In genomic region chr6:50849781-50850180, GRCh38 we compare ENCODE assay signal across 16 cellular contexts. TPM values are rescaled to one million over a fixed set of nuclear protein-coding genes. Genes with fewer than 3 reads are reported as not detected.
DNase-seq lines count a peak whose midpoint lies in the region; ATAC-seq, FAIRE-seq and TF ChIP-seq lines count a peak whose summit lies in the region.
"Had no signal": no experiment of that assay in that cellular context is flagged by ENCODE, and none has a peak within 500 bp of the region (broad histone marks: within the 10 kb centered on the region; RNA-seq: fewer than 3 reads in every experiment).

No MANE protein-coding gene starts in this region.

- no peak for TF ChIP-seq CTCF in VCaP (conservative IDR thresholded peaks at IDR 0.05)
- no peak for TF ChIP-seq CTCF in sigmoid colon (IDR thresholded peaks at IDR 0.05)

- H3K9me3 ChIP-seq in HUES48 (ENCODE audit: control insufficient read depth, insufficient read depth, low read length) (no peaks in the 10 kb centered on the region), iPS-18a (ENCODE audit: control insufficient read depth, low read depth, low read length) (no peaks in the 10 kb centered on the region), sigmoid colon (no peaks in the 10 kb centered on the region)

- H3K27ac ChIP-seq in HUES48 (ENCODE audit: low read depth, low read length) (no peak overlapping the region), VCaP (peak overlapping the region; percentile 58), iPS-18a (ENCODE audit: low read length) (no peak overlapping the region), sigmoid colon (no peak overlapping the region)
- H3K27ac ChIP-seq: epithelial cell of prostate had no signal

- H3K4me1 ChIP-seq in HUES48 (ENCODE audit: control insufficient read depth, insufficient read depth, low read length) (peaks cover 57% of the 10 kb centered on the region), iPS-18a (ENCODE audit: control insufficient read depth, low read depth, low read length) (peaks cover 53% of the 10 kb centered on the region), sigmoid colon (peaks cover 0 to 18% (median 16%) of the 10 kb centered on the region in 4 donors)

- ATAC-seq in HG03342 (IDR thresholded peaks at IDR 0.05; ENCODE audit: unreplicated experiment), result no peak
- ATAC-seq in HG02610 (IDR thresholded peaks at IDR 0.05; ENCODE audit: unreplicated experiment), result no peak
- ATAC-seq: natural killer cell treated with Interleukin-12 subunit alpha and Interleukin-12 subunit beta and Interleukin-15 and Interleukin-18, amount 100 ng/mL, for 72 hours had no signal

- DNase-seq in sigmoid colon (no peak), frontal cortex (ENCODE audit: low spot score in 2 of 2) (no peak)
- DNase-seq: activated T-cell treated with anti-CD3 and anti-CD28 coated beads, Interleukin-2, amount 50 U/mL, for 24 hours; CD8-positive, alpha-beta memory T cell; kidney glomerular epithelial cell; MM.1S; SHP77; stimulated activated naive CD4-positive, alpha-beta T cell treated with Interleukin-2 at 50 U/mL for 16 hours had no signal

- H3K4me3 ChIP-seq in HUES48 (ENCODE audit: low read depth, low read length) (peak overlapping the region; percentile 58), iPS-18a (ENCODE audit: low read length) (peak overlapping the region; percentile 59), sigmoid colon (peak overlapping the region; percentile 1 to 40 (median 21))

- intact Hi-C loops in sigmoid colon (cut with DNase I), result no loop called here

- H3K27me3 ChIP-seq in HUES48 (ENCODE audit: control insufficient read depth, insufficient read depth, low read length) (peaks cover 100% of the 10 kb centered on the region), iPS-18a (ENCODE audit: control insufficient read depth, insufficient read depth, low read length) (peaks cover 100% of the 10 kb centered on the region), sigmoid colon (peaks cover 29 to 80% (median 61%) of the 10 kb centered on the region in 3 donors)

- H3K9ac ChIP-seq in HUES48 (ENCODE audit: low read depth, low read length) (no peak overlapping the region), iPS-18a (ENCODE audit: low read length) (no peak overlapping the region)

- TF ChIP-seq POLR2A in sigmoid colon (IDR thresholded peaks at IDR 0.05), result no peak

- WGBS in sigmoid colon, 2 donors, result 4 to 7% methylated on average over 22 of the region's 22 CpGs

- no peak for FAIRE-seq in frontal cortex (lab: Jason Lieb, UNC)

- no peak for TF ChIP-seq EP300 in sigmoid colon (IDR thresholded peaks at IDR 0.05)

- H3K36me3 ChIP-seq in HUES48 (ENCODE audit: control insufficient read depth, insufficient read depth, low read length) (no peaks in the 10 kb centered on the region), iPS-18a (ENCODE audit: control insufficient read depth, low read depth, low read length) (no peaks in the 10 kb centered on the region), sigmoid colon (no peaks in the 10 kb centered on the region)

RNA-seq across cellular contexts. Expression of gene TFAP2B, which starts 31.1 kb away (rescaled TPM):
- total RNA-seq in sigmoid colon (under 1 TPM in 2 of 4 donors, not detected in 2; under 0.01 to 0.66 TPM), frontal cortex (not detected)
- under 1 TPM in 1 of 3 donors, not detected in 2; 0.01 TPM for polyA plus RNA-seq in sigmoid colon
- total RNA-seq: CD8-positive, alpha-beta memory T cell; natural killer cell treated with Interleukin-12 subunit alpha and Interleukin-12 subunit beta and Interleukin-15 and Interleukin-18, amount 100 ng/mL, for 72 hours; NCI-H460 had no signal
- polyA plus RNA-seq: CD8-positive, alpha-beta memory T cell had no signal
